8 cellular contexts compared by ENCODE assay signal in genomic region chr14:36373982-36374673, GRCh38. TPM values are rescaled to one million over a fixed set of nuclear protein-coding genes. Genes with fewer than 3 reads are reported as not detected.
DNase-seq lines count a peak whose midpoint lies in the region; ATAC-seq and TF ChIP-seq lines count a peak whose summit lies in the region.

No MANE protein-coding gene starts in this region.

- H3K4me3 Mint-ChIP-seq in glutamatergic neuron (ENCODE audit: unreplicated experiment), result no peak overlapping the region

- TF ChIP-seq CTCF in GM10266 (IDR thresholded peaks at IDR 0.05; ENCODE audit: control insufficient read depth, insufficient read depth, low read depth, missing control alignments) (peak; percentile 91), HCT116 (IDR thresholded peaks at IDR 0.05 in 2 of 3, conservative IDR thresholded peaks at IDR 0.05 in 1 of 3; ENCODE audit: borderline replicate concordance in 1 of 3, insufficient read depth in 1 of 3, low read depth in 2 of 3, low read length in 2 of 3) (peak; percentile 73 to 93 (median 90)), MM.1S (IDR thresholded peaks at IDR 0.05; ENCODE audit: low read length) (peak; percentile 62), glutamatergic neuron (IDR thresholded peaks at IDR 0.05; ENCODE audit: partially characterized antibody, unreplicated experiment) (peak; percentile 88), psoas muscle (IDR thresholded peaks at IDR 0.05) (peak; percentile 72)

- H3K9ac ChIP-seq in HCT116 (ENCODE audit: low read length) (no peak overlapping the region), MM.1S (ENCODE audit: low read length) (no peak overlapping the region)

- WGBS in psoas muscle, 3 donors, result 27 to 33% (median 31%) methylated on average over 4 of the region's 4 CpGs

- ATAC-seq in HCT116, result peak; percentile 100
- peak; percentile 57 to 86 (median 72) for ATAC-seq in psoas muscle

- H2AFZ ChIP-seq in HCT116 (ENCODE audit: low read depth, low read length, poor library complexity, severe bottlenecking) (no peak overlapping the region), MM.1S (ENCODE audit: low read length) (no peak overlapping the region)

- DNase-seq in GM10266 (ENCODE audit: extremely low spot score) (peak; percentile 62), HCT116 (ENCODE audit: low read depth, low spot score) (peak; percentile 82), MM.1S (peak; percentile 72), SHP77 treated with DMSO at 0.1 percent for 48 hours (lab: John Stamatoyannopoulos, UW) (peak; percentile 91), glutamatergic neuron (peak; percentile 86), psoas muscle (peak; percentile 35 to 72), cerebellum (ENCODE audit: low spot score) (no peak)
- DNase-seq in activated naive CD4-positive, alpha-beta T cell (lab: John Stamatoyannopoulos, UW), result peak; percentile 30 to 51 (median 40)

- H3K9me2 ChIP-seq in HCT116 (ENCODE audit: insufficient read depth) (no peaks in the 10 kb centered on the region), MM.1S (replicated peaks; ENCODE audit: insufficient read depth, low read length) (no peaks in the 10 kb centered on the region)

- H3K9me3 Mint-ChIP-seq in glutamatergic neuron (ENCODE audit: unreplicated experiment), result no peaks in the 10 kb centered on the region

- no peaks in the 10 kb centered on the region for H3K27me3 Mint-ChIP-seq in glutamatergic neuron (ENCODE audit: unreplicated experiment)

- H3K4me3 ChIP-seq in HCT116 (replicated peaks in 1 of 2; ENCODE audit: low read depth in 1 of 2, low read length in 2 of 2), result no peak overlapping the region
- no peak overlapping the region for H3K4me3 ChIP-seq in MM.1S (ENCODE audit: low read length)
- H3K4me3 ChIP-seq in psoas muscle, result no peak overlapping the region

- H3K36me3 ChIP-seq in HCT116 (ENCODE audit: control insufficient read depth in 1 of 2, insufficient read depth in 2 of 2, low read length in 2 of 2) (no peaks in the 10 kb centered on the region), MM.1S (replicated peaks; ENCODE audit: insufficient read depth, low read length) (no peaks in the 10 kb centered on the region), psoas muscle (ENCODE audit: insufficient read depth in 1 of 2, low read depth in 1 of 2) (no peaks in the 10 kb centered on the region)

- H3K4me1 Mint-ChIP-seq in glutamatergic neuron (ENCODE audit: low read depth, unreplicated experiment), result no peaks in the 10 kb centered on the region

- H3F3A ChIP-seq in MM.1S (ENCODE audit: insufficient read depth, low read length), result no peaks in the 10 kb centered on the region

- no peaks in the 10 kb centered on the region for H3K36me3 Mint-ChIP-seq in glutamatergic neuron (ENCODE audit: unreplicated experiment)

- no peak overlapping the region for H3K27ac Mint-ChIP-seq in glutamatergic neuron (ENCODE audit: unreplicated experiment)

- BruUV-seq in HCT116 (replicated peaks; lab: Mats Ljungman, UMichigan), result no TSS peak

- H3K27ac ChIP-seq in HCT116 (ENCODE audit: low read depth, low read length), result no peak overlapping the region
- H3K27ac ChIP-seq in MM.1S (ENCODE audit: low read length), result no peak overlapping the region
- H3K27ac ChIP-seq in psoas muscle, result no peak overlapping the region

- TF ChIP-seq RAD21 in HCT116 (IDR thresholded peaks at IDR 0.05; ENCODE audit: low read depth), result peak; percentile 76

- intact Hi-C loops in HCT116 (cut with micrococcal nuclease) (loop anchor here (1.0 kb wide), 2 partner anchors 269 to 304 kb away; no protein-coding TSS in a partner anchor), psoas muscle (cut with DNase I) (no loop called here)

- RAD21 ChIA-PET in HCT116 (lab: Charles Lee; ENCODE audit: low non-redundant PET in 1 of 2, low total read pairs in 2 of 2, uncharacterized antibody in 2 of 2, unreplicated experiment in 2 of 2), result interaction anchor here in 1 of 2 experiments (0.7 to 1.1 kb wide), 2 partner anchors 108 to 303 kb away, joined by 3 to 4 read pairs; no protein-coding TSS in a partner anchor

- H3K4me1 ChIP-seq in HCT116 (ENCODE audit: control insufficient read depth in 1 of 2, insufficient read depth in 2 of 2, low read length in 2 of 2) (no peaks in the 10 kb centered on the region), MM.1S (ENCODE audit: low read length) (no peaks in the 10 kb centered on the region), psoas muscle (no peaks in the 10 kb centered on the region)

- CTCF ChIA-PET in HCT116 (lab: Charles Lee), result interaction anchor here (0.9 to 2.4 kb wide), 15 partner anchors 8 to 304 kb away, joined by 3 to 29 read pairs (median 4); no protein-coding TSS in a partner anchor

- H3K9me3 ChIP-seq in HCT116 (ENCODE audit: control insufficient read depth in 1 of 2, insufficient read depth in 1 of 2, low read depth in 1 of 2, low read length in 2 of 2) (no peaks in the 10 kb centered on the region), MM.1S (replicated peaks; ENCODE audit: insufficient read depth, low read length) (no peaks in the 10 kb centered on the region), psoas muscle (no peaks in the 10 kb centered on the region)

- H4K20me1 ChIP-seq in HCT116 (ENCODE audit: insufficient read depth) (no peaks in the 10 kb centered on the region), MM.1S (ENCODE audit: insufficient read depth, low read length) (no peaks in the 10 kb centered on the region)

- H3K27me3 ChIP-seq in HCT116 (ENCODE audit: insufficient read depth, low read length) (no peaks in the 10 kb centered on the region), MM.1S (replicated peaks; ENCODE audit: insufficient read depth, low read length) (no peaks in the 10 kb centered on the region), psoas muscle (ENCODE audit: insufficient read depth in 3 of 3, low read length in 2 of 3) (no peaks in the 10 kb centered on the region)

- H3K4me2 ChIP-seq in HCT116 (ENCODE audit: low read length) (no peak overlapping the region), MM.1S (ENCODE audit: low read depth, low read length) (no peak overlapping the region)

- POLR2A ChIA-PET in HCT116 (lab: Charles Lee), result interaction anchor here (1.3 kb wide), 1 partner anchor 269 kb away, joined by 3 read pairs; no protein-coding TSS in a partner anchor

- no peaks in the 10 kb centered on the region for H3K79me2 ChIP-seq in HCT116 (ENCODE audit: insufficient read depth, low read length)
- H3K79me2 ChIP-seq in MM.1S (ENCODE audit: low read length), result no peaks in the 10 kb centered on the region

- no peak for TF ChIP-seq POLR2A in HCT116 (IDR thresholded peaks at IDR 0.05; ENCODE audit: borderline replicate concordance, extremely low read depth, insufficient read depth, insufficient read length)

TF ChIP-seq in HCT116, 20 proteins besides CTCF, POLR2A, EP300 and RAD21:
- TF ChIP-seq CBX3 (IDR thresholded peaks at IDR 0.05; ENCODE audit: low read depth), result peak; percentile 80
- TF ChIP-seq MAX (IDR thresholded peaks at IDR 0.05), result peak; percentile 96
- TF ChIP-seq POLR2AphosphoS5 (IDR thresholded peaks at IDR 0.05; ENCODE audit: low read depth, low read length), result no peak

RNA-seq across cellular contexts. Expression of gene MBIP, which starts 53.7 kb away (rescaled TPM):
- total RNA-seq in HCT116 (2021; ENCODE audit: unreplicated experiment), result 19.1 TPM
- polyA plus RNA-seq in HCT116 (2012), result 6.5 and 10.8 TPM in 2 replicates
- total RNA-seq in glutamatergic neuron (ENCODE audit: unreplicated experiment), result 26.7 TPM
- 1 to 10 TPM; 6.0 to 6.5 (median 6.3) TPM for total RNA-seq in psoas muscle
- 1 to 10 TPM; 3.7 to 6.3 (median 5.6) TPM for polyA plus RNA-seq in psoas muscle
- 28.3 TPM for total RNA-seq in cerebellum
